8 cellular contexts compared by ENCODE assay signal in the genomic region with DNA sequence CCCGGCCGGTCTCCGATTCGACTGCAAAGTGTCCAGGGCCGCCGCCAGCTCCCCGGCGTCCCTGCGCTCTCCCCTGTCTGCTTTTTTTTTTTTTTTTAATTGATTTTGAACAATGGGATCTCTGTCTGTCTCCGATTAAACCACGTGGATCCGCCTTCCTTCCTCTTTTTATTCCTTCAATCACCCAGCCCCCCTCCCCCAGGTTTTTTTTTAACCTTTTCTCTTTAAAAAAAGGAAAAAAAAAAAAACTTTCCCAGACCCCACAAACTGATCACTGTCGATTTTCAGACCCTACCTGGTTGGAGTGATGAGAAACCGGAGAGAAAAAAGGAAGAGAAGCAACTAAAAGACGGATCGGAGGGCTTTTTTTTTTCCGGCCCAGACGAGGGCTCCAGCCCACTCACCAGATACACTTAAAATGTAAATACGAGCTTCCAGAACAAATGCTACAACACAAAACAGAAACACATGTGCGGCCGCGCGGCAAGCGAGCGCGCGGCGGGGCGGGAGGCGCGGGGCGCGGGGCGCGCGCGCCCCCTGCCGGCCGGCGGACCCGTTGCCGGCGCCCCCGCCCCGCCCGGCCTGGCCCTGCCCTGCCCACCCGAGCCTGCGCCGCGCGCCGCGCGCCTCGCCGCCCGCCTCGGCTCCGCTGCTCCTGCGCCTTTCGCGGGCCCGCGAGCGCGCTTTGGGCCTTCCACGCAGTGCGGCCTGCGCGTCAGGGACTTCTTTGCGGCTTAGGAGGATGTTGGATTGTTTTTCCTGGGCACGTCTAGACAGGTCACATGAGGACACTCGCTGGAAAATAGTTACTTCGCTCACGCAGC. TPM values are rescaled to one million over a fixed set of nuclear protein-coding genes. Genes with fewer than 3 reads are reported as not detected.
DNase-seq lines count a peak whose midpoint lies in the region; ATAC-seq and TF ChIP-seq lines count a peak whose summit lies in the region.

A gene (minus strand): TSS at position 428 of the 824 bp plus-strand sequence. CDS start 1,163 bp downstream, outside the sequence.

- H3K4me3 ChIP-seq in SJCRH30, result peak within 1 kb of the TSS; percentile 88

- peak within 1 kb of the TSS; percentile 99 for H3K27ac Mint-ChIP-seq in activated naive CD4-positive, alpha-beta T cell treated with anti-CD3 and anti-CD28 coated beads, Interleukin-2, amount 10 ng/mL, durations not matched to agents 7 days and 5 days

- ATAC-seq in GM21423 (IDR thresholded peaks at IDR 0.05; ENCODE audit: unreplicated experiment), result peak; percentile 37

- CTCF ChIA-PET in activated naive CD4-positive, alpha-beta T cell treated with anti-CD3 and anti-CD28 coated beads, Interleukin-2, amount 10 ng/mL, durations not matched to agents 7 days and 5 days (lab: Charles Lee), result no interaction called here

- H3K27me3 Mint-ChIP-seq in activated naive CD4-positive, alpha-beta T cell treated with anti-CD3 and anti-CD28 coated beads, Interleukin-2, amount 10 ng/mL, durations not matched to agents 7 days and 5 days, result no peaks in the 10 kb centered on the region

- peaks cover 12% of the 10 kb centered on the region for H3K4me1 ChIP-seq in SJCRH30

- peaks cover 21% of the 10 kb centered on the region for H3K36me3 Mint-ChIP-seq in activated naive CD4-positive, alpha-beta T cell treated with anti-CD3 and anti-CD28 coated beads, Interleukin-2, amount 10 ng/mL, durations not matched to agents 7 days and 5 days

- H3K27ac ChIP-seq in SJCRH30 (peak within 1 kb of the TSS; percentile 74), temporal lobe (ENCODE audit: low read depth, low read length) (peak within 1 kb of the TSS; percentile 82)

- no peaks in the 10 kb centered on the region for H3K27me3 ChIP-seq in SJCRH30

- H3K36me3 ChIP-seq in SJCRH30, result peaks cover 24% of the 10 kb centered on the region

- no peaks in the 10 kb centered on the region for H3K9me3 ChIP-seq in SJCRH30 (replicated peaks)

- no peaks in the 10 kb centered on the region for H3K9me3 Mint-ChIP-seq in activated naive CD4-positive, alpha-beta T cell treated with anti-CD3 and anti-CD28 coated beads, Interleukin-2, amount 10 ng/mL, durations not matched to agents 7 days and 5 days

- DNase-seq in COR-L47 (lab: John Stamatoyannopoulos, UW) (peak; percentile 86), SJCRH30 (peak; percentile 69 to 79), globus pallidus (ENCODE audit: low spot score) (peak; percentile 76), occipital lobe (lab: John Stamatoyannopoulos, UW) (peak; percentile 57)
- DNase-seq in activated naive CD4-positive, alpha-beta T cell treated with anti-CD3 and anti-CD28 coated beads, Interleukin-2, amount 10 ng/mL, durations not matched to agents 7 days and 5 days, result peak; percentile 77

- peak within 1 kb of the TSS; percentile 96 for H3K4me3 Mint-ChIP-seq in activated naive CD4-positive, alpha-beta T cell treated with anti-CD3 and anti-CD28 coated beads, Interleukin-2, amount 10 ng/mL, durations not matched to agents 7 days and 5 days

- peaks cover 61% of the 10 kb centered on the region for H3K4me1 Mint-ChIP-seq in activated naive CD4-positive, alpha-beta T cell treated with anti-CD3 and anti-CD28 coated beads, Interleukin-2, amount 10 ng/mL, durations not matched to agents 7 days and 5 days

- peak; percentile 43 for TF ChIP-seq CTCF in LNCAP (IDR thresholded peaks at IDR 0.05)

RNA-seq across cellular contexts. Expression of the gene that starts here (rescaled TPM):
- 169 and 170 TPM in 2 replicates for total RNA-seq in SJCRH30 (2014; rRNA removed; shearing (Covaris generic))
- total RNA-seq in occipital lobe (26.8 TPM), temporal lobe (17.5 TPM)

Comparison
In these comparisons a context has a peak if more than half of its experiments do, and no peak if none do; other contexts are left out.
1. Peak in every context shown above with its lines: DNase-seq, ATAC-seq, H3K4me3 ChIP-seq and H3K27ac ChIP-seq.